Comparison of ENCODE assay signal across 8 cellular contexts in genomic region chr20:61120595-61121515, GRCh38.
DNase-seq lines count a peak whose midpoint lies in the region; ATAC-seq, FAIRE-seq and TF ChIP-seq lines count a peak whose summit lies in the region.

No MANE protein-coding gene starts in this region.

- no peak overlapping the region for H3K18ac ChIP-seq in IMR-90 (ENCODE audit: low read depth, low read length)

- H3K9me3 ChIP-seq in IMR-90 (ENCODE audit: control insufficient read depth, insufficient read depth, low read length) (no peaks in the 10 kb centered on the region), PC-3 (ENCODE audit: low read length) (no peaks in the 10 kb centered on the region)

- no peaks in the 10 kb centered on the region for H3K9me2 ChIP-seq in PC-3 (replicated peaks; ENCODE audit: low read length)

- no peak overlapping the region for H4K5ac ChIP-seq in IMR-90 (ENCODE audit: low read depth, low read length)

- no peak overlapping the region for H2AK9ac ChIP-seq in IMR-90 (replicated peaks; ENCODE audit: low read depth, low read length, poor library complexity)

- intact Hi-C loops in IMR-90 (cut with micrococcal nuclease): loop anchor here (1.0 to 5.0 kb wide), 3 partner anchors 108 to 1174 kb away; no protein-coding TSS in a partner anchor
- intact Hi-C loops in PC-3 (cut with micrococcal nuclease): no loop called here

- H3K27ac ChIP-seq in C4-2B (no peak overlapping the region), IMR-90 (ENCODE audit: insufficient read depth, low read length) (no peak overlapping the region), PC-3 (ENCODE audit: low read length) (no peak overlapping the region)

- H3K4me1 ChIP-seq in IMR-90 (ENCODE audit: control insufficient read depth, insufficient read depth, low read length) (no peaks in the 10 kb centered on the region), PC-3 (ENCODE audit: insufficient read depth, low read length) (no peaks in the 10 kb centered on the region)

- H2BK20ac ChIP-seq in IMR-90 (ENCODE audit: low read depth, low read length): no peak overlapping the region

- no peaks in the 10 kb centered on the region for H3K36me3 ChIP-seq in IMR-90 (ENCODE audit: control insufficient read depth, insufficient read depth, low read length)
- H3K36me3 ChIP-seq in PC-3 (ENCODE audit: low read depth, low read length): no peaks in the 10 kb centered on the region

- WGBS in IMR-90 (ENCODE audit: extremely low coverage in 2 of 2, insufficient read length in 1 of 2), 2 experiments: 65% methylated on average over 6 of the region's 17 CpGs; no CpG with 5 or more reads in 1 of the 2 experiments

- no peak overlapping the region for H3K4me2 ChIP-seq in IMR-90 (ENCODE audit: low read depth, low read length)
- H3K4me2 ChIP-seq in PC-3 (ENCODE audit: low read length): no peak overlapping the region

- dilution Hi-C loops in IMR-90 (cut with HindIII; ENCODE audit: low sequenced_read_pairs, unreplicated experiment): no loop called here

- H3F3A ChIP-seq in PC-3 (ENCODE audit: low read length, unreplicated experiment): no peaks in the 10 kb centered on the region

- BruUV-seq in IMR-90 (replicated peaks; lab: Mats Ljungman, UMichigan): no TSS peak
- no TSS peak for BruUV-seq in PC-3 (replicated peaks; lab: Mats Ljungman, UMichigan)

- H3K4ac ChIP-seq in IMR-90 (ENCODE audit: low read depth, low read length): no peak overlapping the region; the same call in 1 of the 2 replicates

- H3K56ac ChIP-seq in IMR-90 (ENCODE audit: extremely low read depth, insufficient read depth, low read length): no peak overlapping the region

- POLR2A ChIA-PET in IMR-90 (lab: Charles Lee; ENCODE audit: unreplicated experiment): no interaction called here
- POLR2A ChIA-PET in PC-3 (lab: Charles Lee; ENCODE audit: unreplicated experiment): no interaction called here

- no peak overlapping the region; a peak in 1 of 4 replicates for H4K8ac ChIP-seq in IMR-90 (ENCODE audit: low read depth in 2 of 2, low read length in 2 of 2)

- no peak overlapping the region; the same call in 2 of the 3 replicates for H2BK15ac ChIP-seq in IMR-90 (ENCODE audit: low read depth, low read length)

- no peak overlapping the region for H4K91ac ChIP-seq in IMR-90 (ENCODE audit: insufficient read depth, low read depth, low read length)

- DNase-seq in IMR-90: peak; percentile 69
- DNase-seq in PC-3: peak; percentile 35
- DNase-seq in astrocyte of the cerebellum (ENCODE audit: low read depth): peak; percentile 9
- DNase-seq in islet precursor cell: peak; percentile 83
- DNase-seq in stimulated activated CD4-positive, alpha-beta T cell treated with anti-CD3 and anti-CD28 coated beads, Interleukin-2, amount 100 ng/mL, for 4 hours (ENCODE audit: low read depth): peak; percentile 2
- DNase-seq in urothelium cell line (ENCODE audit: low spot score): no peak

- no peak for FAIRE-seq in urothelium cell line (lab: Jason Lieb, UNC)

- no peaks in the 10 kb centered on the region for H4K20me1 ChIP-seq in IMR-90 (ENCODE audit: insufficient read depth, low read length)
- H4K20me1 ChIP-seq in PC-3 (ENCODE audit: low read length): no peaks in the 10 kb centered on the region

- peak; percentile 63 for ATAC-seq in IMR-90 (ENCODE audit: low read depth)
- ATAC-seq in PC-3: peak; percentile 57
- no peak for ATAC-seq in GM18873 (IDR thresholded peaks at IDR 0.05; ENCODE audit: low FRiP score, unreplicated experiment)

- no peak overlapping the region for H2BK120ac ChIP-seq in IMR-90 (ENCODE audit: low read depth, low read length)

- H3K79me2 ChIP-seq in PC-3 (ENCODE audit: low read length): no peaks in the 10 kb centered on the region

- in situ Hi-C loops in IMR-90 (cut with MboI; ENCODE audit: low sequenced_read_pairs) (loop anchor here (25.0 kb wide), 1 partner anchor 909 kb away; no protein-coding TSS in a partner anchor), astrocyte of the cerebellum (cut with HindIII; ENCODE audit: low sequenced_read_pairs) (no loop called here)

- peak overlapping the region; percentile 26 for H2AFZ ChIP-seq in IMR-90 (replicated peaks; ENCODE audit: low read length, poor library complexity)
- H2AFZ ChIP-seq in PC-3 (ENCODE audit: low read length): no peak overlapping the region

- H3K79me1 ChIP-seq in IMR-90 (ENCODE audit: low read depth in 1 of 2, low read length in 2 of 2): no peaks in the 10 kb centered on the region

- H3K27me3 ChIP-seq in IMR-90 (ENCODE audit: control insufficient read depth, insufficient read depth, low read length): no peaks in the 10 kb centered on the region
- peaks cover 20% of the 10 kb centered on the region; the same call in 1 of the 2 replicates for H3K27me3 ChIP-seq in PC-3 (ENCODE audit: low read length)

- H2AK5ac ChIP-seq in IMR-90 (ENCODE audit: low read depth, low read length): no peak overlapping the region

- H3K9me1 ChIP-seq in IMR-90 (ENCODE audit: insufficient read depth, low read length): no peaks in the 10 kb centered on the region

- H2BK5ac ChIP-seq in IMR-90 (ENCODE audit: low read depth, low read length, poor library complexity, severe bottlenecking): no peak overlapping the region

- TF ChIP-seq CTCF in C4-2B (conservative IDR thresholded peaks at IDR 0.05): peak; percentile 75
- peak; percentile 47 for TF ChIP-seq CTCF in IMR-90 (conservative IDR thresholded peaks at IDR 0.05; ENCODE audit: low read depth, low read length)
- TF ChIP-seq CTCF in PC-3 (conservative IDR thresholded peaks at IDR 0.05; ENCODE audit: low read depth, low read length): peak; percentile 56
- TF ChIP-seq CTCF in astrocyte of the cerebellum (IDR thresholded peaks at IDR 0.05; ENCODE audit: low read depth, low read length, missing control alignments): peak; percentile 60

- CTCF ChIA-PET in IMR-90 (lab: Yijun Ruan, JAX): interaction anchor here (0.6 kb wide), 1 partner anchor 45 kb away, joined by 3 read pairs; no protein-coding TSS in a partner anchor
- CTCF ChIA-PET in PC-3 (lab: Charles Lee): no interaction called here

- H3K14ac ChIP-seq in IMR-90 (replicated peaks; ENCODE audit: low read depth, low read length): no peak overlapping the region

- H3K23ac ChIP-seq in IMR-90 (ENCODE audit: low read depth, low read length): no peak overlapping the region

- no peak overlapping the region for H3K9ac ChIP-seq in IMR-90 (ENCODE audit: low read depth, low read length)
- H3K9ac ChIP-seq in PC-3 (ENCODE audit: low read length): no peak overlapping the region

- no peak for TF ChIP-seq POLR2A in IMR-90 (IDR thresholded peaks at IDR 0.05; ENCODE audit: low read depth, low read length)

- H3K4me3 ChIP-seq in IMR-90 (ENCODE audit: insufficient read depth, low read depth, low read length): no peak overlapping the region
- H3K4me3 ChIP-seq in PC-3 (ENCODE audit: low read length): no peak overlapping the region
- H3K4me3 ChIP-seq in astrocyte of the cerebellum (ENCODE audit: low read depth, low read length): no peak overlapping the region

- peak; percentile 45 for TF ChIP-seq RAD21 in IMR-90 (IDR thresholded peaks at IDR 0.05; ENCODE audit: low read length)

TF ChIP-seq in IMR-90, 13 proteins besides CTCF, POLR2A, EP300 and RAD21:
- no peak for TF ChIP-seq RFX5 (IDR thresholded peaks at IDR 0.05; ENCODE audit: low read depth, low read length)
- peak; percentile 62 for TF ChIP-seq CEBPB (IDR thresholded peaks at IDR 0.05; ENCODE audit: low read depth, low read length)
- peak; percentile 52; the same call in 1 of the 2 replicates for TF ChIP-seq SMC3 (IDR thresholded peaks at IDR 0.05; ENCODE audit: low read depth, low read length)
TF ChIP-seq in IMR-90: peak in this region for 2.
